ENCODE assay signal across 26 cellular contexts in genomic region chr5:176612855-176613254, GRCh38. TPM values are rescaled to one million over a fixed set of nuclear protein-coding genes. Genes with fewer than 3 reads are reported as not detected.
"Had no signal": no experiment of that assay in that cellular context is flagged by ENCODE, and none has a peak within 500 bp of the region (broad histone marks: within the 10 kb centered on the region; RNA-seq: fewer than 3 reads in every experiment).

No MANE protein-coding gene starts in this region.

- H3K4me3 ChIP-seq: K562 had no signal

- ATAC-seq: HepG2, K562 had no signal

- H3K36me3 Mint-ChIP-seq: IgD-negative memory B cell had no signal

- H3K4me2 ChIP-seq: KMS-11, SK-N-SH had no signal

- H3K27ac Mint-ChIP-seq: IgD-negative memory B cell had no signal

- DNase-seq: Kasumi-1, MM.1S, NCI-H1092 treated with DMSO at 0.1 percent for 48 hours, NCI-H1436, NCI-H187, NCI-H2029, NCI-H2081 treated with DMSO at 0.1 percent for 48 hours, NCI-H2171, NCI-H226, NCI-H446, NCI-H510A, NCI-H524 treated with DMSO at 0.1 percent for 48 hours, NCI-H69, NCI-H774, Right ventricle myocardium superior, RPMI8226, SIG-M5, SK-N-SH, SW 1271 had no signal

- H3K9ac ChIP-seq: KMS-11, SK-N-SH had no signal

- H3K27ac ChIP-seq: KMS-11 had no signal

- H3K9me2 ChIP-seq: SK-N-SH had no signal

- H3K9me3 ChIP-seq: SK-N-SH had no signal

RNA-seq across cellular contexts. Expression of gene SNCB, which starts 17.5 kb away (rescaled TPM):
- total RNA-seq: HepG2, K562, M059J, Right ventricle myocardium superior had no signal
- polyA plus RNA-seq: HepG2, IgD-negative memory B cell, K562 had no signal

RNA-seq across cellular contexts. Expression of gene EIF4E1B, which starts 17.6 kb away (rescaled TPM):
- total RNA-seq: HepG2, HT1080, K562, M059J, Right ventricle myocardium superior, SK-MEL-5 had no signal
- polyA plus RNA-seq: HepG2, IgD-negative memory B cell, K562, SK-N-SH had no signal
